35 cellular contexts compared by ENCODE assay signal in genomic region chr7:116644628-116645027, GRCh38.
"Had no signal": no experiment of that assay in that cellular context is flagged by ENCODE, and none has a peak within 500 bp of the region (broad histone marks: within the 10 kb centered on the region; RNA-seq: fewer than 3 reads in every experiment).

No MANE protein-coding gene starts in this region.

- ATAC-seq: activated CD8-positive, alpha-beta T cell treated with anti-CD3 and anti-CD28 coated beads for 36 hours; activated naive CD4-positive, alpha-beta T cell treated with anti-CD3 and anti-CD28 coated beads, Interleukin-2, amount 50 U/mL, for 72 hours; activated T-cell treated with anti-CD3 and anti-CD28 coated beads, Interleukin-2, amount 50 U/mL, for 4 hours; activated T-cell treated with anti-CD3 and anti-CD28 coated beads, Interleukin-2, amount 50 U/mL, for 72 hours; body of pancreas had no signal

- H3K36me3 Mint-ChIP-seq: activated CD4-positive, alpha-beta memory T cell treated with anti-CD3 and anti-CD28 coated beads for 36 hours; activated naive CD4-positive, alpha-beta T cell treated with anti-CD3 and anti-CD28 coated beads, Interleukin-2, amount 50 U/mL, for 72 hours; activated naive CD8-positive, alpha-beta T cell treated with anti-CD3 and anti-CD28 coated beads for 36 hours had no signal

- DNase-seq: activated B cell treated with CpG ODN at 0.5 μM for 24 hours; activated CD4-positive, alpha-beta memory T cell treated with anti-CD3 and anti-CD28 coated beads for 36 hours; activated CD4-positive, alpha-beta T cell treated with anti-CD3 and anti-CD28 coated beads for 4 hours; activated CD4-positive, alpha-beta T cell treated with anti-CD3 and anti-CD28 coated beads, Interleukin-2, amount 10 ng/mL, durations not matched to agents 24 days and 14 days; activated CD4-positive, alpha-beta T cell treated with anti-CD3 and anti-CD28 coated beads, Interleukin-2, amount 50 U/mL, for 1 hour; activated CD4-positive, alpha-beta T cell treated with anti-CD3 and anti-CD28 coated beads, Interleukin-2, amount 50 U/mL, for 4 hours; activated CD4-positive, CD25-positive, alpha-beta regulatory T cell treated with anti-CD3 and anti-CD28 coated beads, Interleukin-2, amount 50 U/mL, for 72 hours; activated CD8-positive, alpha-beta memory T cell treated with anti-CD3 and anti-CD28 coated beads, Interleukin-2, amount 50 U/mL, for 4 hours; activated CD8-positive, alpha-beta T cell treated with anti-CD3 and anti-CD28 coated beads for 36 hours; activated effector memory CD4-positive, alpha-beta T cell treated with Interleukin-2 at 50 U/mL for 16 hours; activated gamma-delta T cell treated with Interleukin-2 at 50 U/mL for 16 hours; activated naive CD4-positive, alpha-beta T cell; activated naive CD4-positive, alpha-beta T cell treated with anti-CD3 and anti-CD28 coated beads for 36 hours; activated naive CD4-positive, alpha-beta T cell treated with anti-CD3 and anti-CD28 coated beads, Interleukin-2, amount 50 U/mL, for 16 hours; activated naive CD8-positive, alpha-beta T cell treated with anti-CD3 and anti-CD28 coated beads for 36 hours; activated T-cell treated with anti-CD3 and anti-CD28 coated beads for 4 hours; activated T-cell treated with anti-CD3 and anti-CD28 coated beads, Interleukin-2, amount 50 U/mL, for 1 hour; activated T-cell treated with anti-CD3 and anti-CD28 coated beads, Interleukin-2, amount 50 U/mL, for 4 hours; activated T-cell treated with anti-CD3 and anti-CD28 coated beads, Interleukin-2, amount 50 U/mL, for 72 hours; adrenal gland; amniotic stem cell; aorta; body of pancreas; brain microvascular endothelial cell; central memory CD4-positive, alpha-beta T cell; T-helper 1 cell; T-helper 2 cell; T-helper 9 cell had no signal

- H3K4me3 ChIP-seq: adrenal gland, body of pancreas, breast epithelium had no signal

- H3K27ac ChIP-seq: adrenal gland, body of pancreas, brain microvascular endothelial cell, breast epithelium, VCaP had no signal

- H3K9me3 Mint-ChIP-seq: activated B cell treated with CpG ODN at 0.5 μM for 24 hours; activated CD4-positive, alpha-beta memory T cell treated with anti-CD3 and anti-CD28 coated beads for 36 hours; activated CD4-positive, alpha-beta T cell treated with anti-CD3 and anti-CD28 coated beads, Interleukin-2, amount 10 ng/mL, durations not matched to agents 24 days and 14 days; activated CD8-positive, alpha-beta T cell treated with anti-CD3 and anti-CD28 coated beads for 36 hours; activated naive CD4-positive, alpha-beta T cell treated with anti-CD3 and anti-CD28 coated beads for 36 hours; activated naive CD4-positive, alpha-beta T cell treated with anti-CD3 and anti-CD28 coated beads, Interleukin-2, amount 50 U/mL, for 72 hours; activated naive CD8-positive, alpha-beta T cell treated with anti-CD3 and anti-CD28 coated beads for 36 hours; activated T-cell treated with anti-CD3 and anti-CD28 coated beads, Interleukin-2, amount 50 U/mL, for 4 hours; activated T-cell treated with anti-CD3 and anti-CD28 coated beads, Interleukin-2, amount 50 U/mL, for 72 hours; activated T-helper 1 cell treated with anti-CD3 and anti-CD28 coated beads, Interleukin-12 subunit alpha, Interleukin-12 subunit beta, Interleukin-2, Interleukin-4 antibody, amounts not matched to agents 30 ng/mL and 10 ng/mL and 1 ng/mL, durations not matched to agents 14 hours and 24 hours and 36 hours; activated T-helper 2 cell treated with anti-CD3 and anti-CD28 coated beads, Interferon-gamma antibody, Interleukin-2, Interleukin-4, amounts not matched to agents 10 μg/mL and 5 μg/mL and 100 μg/mL, durations not matched to agents 14 hours and 24 hours and 36 hours; T-helper 1 cell treated with Interleukin-12 subunit alpha and Interleukin-12 subunit beta and Interleukin-4 antibody, amounts not matched to agents 30 μg/mL and 1 μg/mL, for 36 hours; T-helper 2 cell treated with Interferon-gamma antibody and Interleukin-4, amounts not matched to agents 5 μg/mL and 100 μg/mL, for 36 hours had no signal

- H3K4me1 ChIP-seq: adrenal gland, body of pancreas, breast epithelium had no signal

- H3K9me3 ChIP-seq: adrenal gland, body of pancreas, breast epithelium had no signal

- H3K27ac Mint-ChIP-seq: activated B cell treated with CpG ODN at 0.5 μM for 24 hours; activated CD4-positive, alpha-beta memory T cell treated with anti-CD3 and anti-CD28 coated beads for 36 hours; activated CD4-positive, alpha-beta T cell treated with anti-CD3 and anti-CD28 coated beads, Interleukin-2, amount 10 ng/mL, durations not matched to agents 24 days and 14 days; activated CD8-positive, alpha-beta T cell treated with anti-CD3 and anti-CD28 coated beads for 36 hours; activated naive CD4-positive, alpha-beta T cell treated with anti-CD3 and anti-CD28 coated beads for 36 hours; activated naive CD4-positive, alpha-beta T cell treated with anti-CD3 and anti-CD28 coated beads, Interleukin-2, amount 50 U/mL, for 72 hours; activated naive CD8-positive, alpha-beta T cell treated with anti-CD3 and anti-CD28 coated beads for 36 hours; activated T-cell treated with anti-CD3 and anti-CD28 coated beads, Interleukin-2, amount 50 U/mL, for 72 hours; activated T-helper 1 cell treated with anti-CD3 and anti-CD28 coated beads, Interleukin-12 subunit alpha, Interleukin-12 subunit beta, Interleukin-2, Interleukin-4 antibody, amounts not matched to agents 30 ng/mL and 10 ng/mL and 1 ng/mL, durations not matched to agents 14 hours and 24 hours and 36 hours; activated T-helper 2 cell treated with anti-CD3 and anti-CD28 coated beads, Interferon-gamma antibody, Interleukin-2, Interleukin-4, amounts not matched to agents 10 μg/mL and 5 μg/mL and 100 μg/mL, durations not matched to agents 14 hours and 24 hours and 36 hours; T-helper 1 cell treated with Interleukin-12 subunit alpha and Interleukin-12 subunit beta and Interleukin-4 antibody, amounts not matched to agents 30 μg/mL and 1 μg/mL, for 36 hours; T-helper 2 cell treated with Interferon-gamma antibody and Interleukin-4, amounts not matched to agents 5 μg/mL and 100 μg/mL, for 36 hours had no signal

- H3K36me3 ChIP-seq: adrenal gland, brain microvascular endothelial cell, breast epithelium had no signal

- H3K27me3 ChIP-seq: adrenal gland, body of pancreas, brain microvascular endothelial cell, breast epithelium had no signal

- H3K4me3 Mint-ChIP-seq: activated B cell treated with CpG ODN at 0.5 μM for 24 hours; activated CD4-positive, alpha-beta memory T cell treated with anti-CD3 and anti-CD28 coated beads for 36 hours; activated CD4-positive, alpha-beta T cell treated with anti-CD3 and anti-CD28 coated beads, Interleukin-2, amount 10 ng/mL, durations not matched to agents 24 days and 14 days; activated CD8-positive, alpha-beta T cell treated with anti-CD3 and anti-CD28 coated beads for 36 hours; activated naive CD4-positive, alpha-beta T cell treated with anti-CD3 and anti-CD28 coated beads for 36 hours; activated naive CD8-positive, alpha-beta T cell treated with anti-CD3 and anti-CD28 coated beads for 36 hours; activated T-cell treated with anti-CD3 and anti-CD28 coated beads, Interleukin-2, amount 50 U/mL, for 4 hours; activated T-cell treated with anti-CD3 and anti-CD28 coated beads, Interleukin-2, amount 50 U/mL, for 72 hours; activated T-helper 1 cell treated with anti-CD3 and anti-CD28 coated beads, Interleukin-12 subunit alpha, Interleukin-12 subunit beta, Interleukin-2, Interleukin-4 antibody, amounts not matched to agents 30 ng/mL and 10 ng/mL and 1 ng/mL, durations not matched to agents 14 hours and 24 hours and 36 hours; T-helper 1 cell treated with Interleukin-12 subunit alpha and Interleukin-12 subunit beta and Interleukin-4 antibody, amounts not matched to agents 30 μg/mL and 1 μg/mL, for 36 hours; T-helper 2 cell treated with Interferon-gamma antibody and Interleukin-4, amounts not matched to agents 5 μg/mL and 100 μg/mL, for 36 hours had no signal

- H3K4me1 Mint-ChIP-seq: activated B cell treated with CpG ODN at 0.5 μM for 24 hours; activated CD4-positive, alpha-beta T cell treated with anti-CD3 and anti-CD28 coated beads, Interleukin-2, amount 10 ng/mL, durations not matched to agents 24 days and 14 days; activated naive CD8-positive, alpha-beta T cell treated with anti-CD3 and anti-CD28 coated beads for 36 hours had no signal
